23 cellular contexts compared by ENCODE assay signal in genomic region chr1:201220388-201220715, GRCh38. TPM values are rescaled to one million over a fixed set of nuclear protein-coding genes. Genes with fewer than 3 reads are reported as not detected.
"Had no signal": no experiment of that assay in that cellular context is flagged by ENCODE, and none has a peak within 500 bp of the region (broad histone marks: within the 10 kb centered on the region; RNA-seq: fewer than 3 reads in every experiment).

No MANE protein-coding gene starts in this region.

- H3K4me1 ChIP-seq: esophagus muscularis mucosa, foreskin keratinocyte, suprapubic skin, tibial artery had no signal

- DNase-seq: central memory CD4-positive, alpha-beta T cell; effector memory CD4-positive, alpha-beta T cell; foreskin keratinocyte; immature natural killer cell; kidney; left cardiac atrium; mucosa of descending colon; naive thymus-derived CD8-positive, alpha-beta T cell; right cardiac atrium; stimulated activated CD4-positive, alpha-beta T cell treated with anti-CD3 and anti-CD28 coated beads, Interleukin-4, amount 100 ng/mL, for 1 hour; stimulated activated CD8-positive, alpha-beta memory T cell treated with anti-CD3 and anti-CD28 coated beads, Interleukin-4, amount 100 ng/mL, for 48 hours; stimulated activated naive CD8-positive, alpha-beta T cell treated with anti-CD3 and anti-CD28 coated beads, Interleukin-15, Interleukin-2, amounts not matched to agents 100 U/mL and 50 U/mL, for 24 hours; tibial artery had no signal

- ATAC-seq: foreskin keratinocyte; left cardiac atrium; mucosa of descending colon; naive thymus-derived CD8-positive, alpha-beta T cell; right cardiac atrium; stimulated activated effector memory CD8-positive, alpha-beta T cell treated with anti-CD3 and anti-CD28 coated beads, Interleukin-12 subunit alpha, Interleukin-12 subunit beta, amount 100 ng/mL, for 72 hours; stimulated activated naive CD8-positive, alpha-beta T cell treated with anti-CD3 and anti-CD28 coated beads, Interleukin-15, Interleukin-2, amounts not matched to agents 100 U/mL and 50 U/mL, for 24 hours had no signal

- H3K27me3 ChIP-seq: esophagus muscularis mucosa, neutrophil, tibial artery had no signal

- H3K4me3 ChIP-seq: coronary artery, esophagus muscularis mucosa, mucosa of descending colon, smooth muscle cell, suprapubic skin, tibial artery had no signal

- H3K27ac ChIP-seq: coronary artery, epithelial cell of prostate, esophagus muscularis mucosa, foreskin keratinocyte, neutrophil, suprapubic skin, tibial artery had no signal

- H3K9me3 ChIP-seq: esophagus muscularis mucosa, mucosa of descending colon, neutrophil, suprapubic skin, tibial artery had no signal

- H3K36me3 ChIP-seq: esophagus muscularis mucosa, neutrophil, suprapubic skin, tibial artery had no signal

RNA-seq across cellular contexts. Expression of gene IGFN1, which starts 29.7 kb away (rescaled TPM):
- total RNA-seq: dermis microvascular lymphatic vessel endothelial cell; esophagus muscularis mucosa; foreskin keratinocyte; lung microvascular endothelial cell; naive thymus-derived CD8-positive, alpha-beta T cell; pulmonary artery endothelial cell; smooth muscle cell had no signal
